Comparison of ENCODE assay signal across 16 cellular contexts in the genomic region with DNA sequence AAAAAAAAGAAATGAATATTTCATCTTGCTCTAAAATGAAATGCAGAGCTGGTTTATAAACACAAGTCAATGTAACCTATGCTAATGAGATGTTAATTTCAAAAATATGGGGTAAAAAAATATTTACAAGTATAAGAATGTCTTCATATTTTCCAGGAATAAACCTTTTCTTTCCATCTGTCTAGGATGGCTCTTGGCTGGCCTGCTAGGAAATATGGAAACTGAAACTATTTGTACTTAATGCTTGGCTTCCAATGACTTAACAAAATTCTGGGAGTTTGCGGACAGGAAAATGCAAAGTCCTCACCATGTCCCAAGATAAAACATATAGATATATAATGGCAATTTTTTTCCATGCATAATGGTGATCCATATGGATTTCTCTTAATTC.
"Had no signal": no experiment of that assay in that cellular context is flagged by ENCODE, and none has a peak within 500 bp of the region (broad histone marks: within the 10 kb centered on the region; RNA-seq: fewer than 3 reads in every experiment).

No MANE protein-coding gene starts in this region.

- H3K4me1 ChIP-seq: lower lobe of right lung, upper lobe of right lung had no signal

- H3K27ac ChIP-seq: brain microvascular endothelial cell, lower lobe of right lung, thoracic aorta, upper lobe of right lung, WERI-Rb-1 had no signal

- DNase-seq: activated CD4-positive, alpha-beta T cell treated with anti-CD3 and anti-CD28 coated beads, Interleukin-2, amount 50 U/mL, for 48 hours; activated naive CD8-positive, alpha-beta T cell treated with anti-CD3 and anti-CD28 coated beads for 36 hours; activated T-cell treated with anti-CD3 and anti-CD28 coated beads for 4 hours; cortex of kidney; effector CD4-positive, alpha-beta T cell; left colon; lower lobe of right lung; nucleus accumbens; posterior cingulate gyrus; sigmoid colon; spleen; stimulated activated naive B cell treated with anti-CD40 and anti-IgM and Interleukin-4, amounts not matched to agents 10 μg/mL and 1 μg/mL and 100 μg/mL, for 72 hours; upper lobe of right lung; WERI-Rb-1 had no signal

- H3K36me3 ChIP-seq: brain microvascular endothelial cell, lower lobe of right lung, sigmoid colon, spleen, thoracic aorta, upper lobe of right lung, WERI-Rb-1 had no signal

- H3K4me3 ChIP-seq: lower lobe of right lung, sigmoid colon, spleen, upper lobe of right lung had no signal

- H3K27me3 ChIP-seq: brain microvascular endothelial cell, sigmoid colon, spleen, upper lobe of right lung had no signal

- H3K9me3 ChIP-seq: lower lobe of right lung, sigmoid colon, spleen, thoracic aorta, upper lobe of right lung had no signal
